In the genomic region with DNA sequence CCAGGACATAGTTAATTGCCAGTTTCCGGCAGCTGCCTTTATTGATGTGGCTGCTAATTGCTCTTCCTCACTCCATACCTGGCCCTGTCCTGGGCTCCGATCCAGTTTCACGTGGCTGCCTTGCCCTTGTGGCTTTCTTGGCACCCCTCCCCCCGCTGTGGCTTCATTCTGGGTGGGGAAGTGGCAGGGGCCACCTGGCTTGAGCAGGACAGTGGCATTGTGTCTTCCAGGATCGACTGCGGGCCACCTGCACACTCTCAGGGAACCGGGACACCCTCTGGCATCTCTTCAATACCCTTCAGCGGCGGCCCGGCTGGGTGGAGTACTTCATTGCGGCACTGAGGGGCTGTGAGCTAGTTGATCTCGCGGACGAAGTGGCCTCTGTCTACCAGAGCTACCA, we compare ENCODE assay signal across 21 cellular contexts. TPM values are rescaled to one million over a fixed set of nuclear protein-coding genes. Genes with fewer than 3 reads are reported as not detected.
A peak's percentile ranks its signal among the peaks of the same experiment; 100 is the strongest.
DNase-seq lines count a peak whose midpoint lies in the region; ATAC-seq and TF ChIP-seq lines count a peak whose summit lies in the region.
"Had no signal": no experiment of that assay in that cellular context is flagged by ENCODE, and none has a peak within 500 bp of the region (broad histone marks: within the 10 kb centered on the region; RNA-seq: fewer than 3 reads in every experiment).

No MANE protein-coding gene starts in this region.

- H3K4me3 ChIP-seq in BLaER1 (no peak overlapping the region), body of pancreas (no peak overlapping the region)
- H3K4me3 ChIP-seq: MG63, right atrium auricular region, vagina had no signal

- H3K4me3 Mint-ChIP-seq in T-helper 17 cell (no peak overlapping the region), CD14-positive monocyte (no peak overlapping the region)
- H3K4me3 Mint-ChIP-seq: effector memory CD8-positive, alpha-beta T cell; natural killer cell had no signal

- H3K4me1 Mint-ChIP-seq in T-helper 17 cell, result peaks cover 10% of the 10 kb centered on the region
- H3K4me1 Mint-ChIP-seq in CD14-positive monocyte, result peaks cover 20% of the 10 kb centered on the region

- no peak for TF ChIP-seq POLR2A in body of pancreas (IDR thresholded peaks at IDR 0.05)

- H3K36me3 ChIP-seq in BLaER1 (peaks cover 81% of the 10 kb centered on the region), body of pancreas (replicated peaks in 1 of 2; ENCODE audit: insufficient read depth in 1 of 2, low read depth in 2 of 2) (peaks cover 12 to 24% of the 10 kb centered on the region in 2 donors)

- H3K9ac ChIP-seq in BLaER1, result peak overlapping the region; percentile 27; the same call in 1 of the 2 replicates

- ATAC-seq in T-helper 17 cell, result no peak
- ATAC-seq in HG03025 (IDR thresholded peaks at IDR 0.05; ENCODE audit: low FRiP score, unreplicated experiment), result no peak
- ATAC-seq in body of pancreas, result no peak
- ATAC-seq in Right ventricle myocardium superior (ENCODE audit: poor library complexity), result no peak
- ATAC-seq: effector memory CD8-positive, alpha-beta T cell; natural killer cell; SK-N-SH treated with all-trans-retinoic acid at 6 μM for 48 hours had no signal

- WGBS in body of pancreas, 2 donors, result 78 to 88% methylated on average over 9 to 14 of the region's 14 CpGs

- H3K27me3 Mint-ChIP-seq in T-helper 17 cell (no peaks in the 10 kb centered on the region), CD14-positive monocyte (ENCODE audit: low read depth in 3 of 3) (peaks cover 0 to 4% (median 2%) of the 10 kb centered on the region in 3 donors)
- H3K27me3 Mint-ChIP-seq: effector memory CD8-positive, alpha-beta T cell had no signal

- H3K27ac Mint-ChIP-seq in T-helper 17 cell (peak overlapping the region; percentile 29), CD14-positive monocyte (peak overlapping the region in 1 of 7 donors; percentile 3)
- H3K27ac Mint-ChIP-seq: effector memory CD8-positive, alpha-beta T cell had no signal

- intact Hi-C loops in CD14-positive monocyte (cut with micrococcal nuclease) (loop anchor here (2.0 to 5.0 kb wide), 2 partner anchors 180 to 181 kb away; no protein-coding TSS in a partner anchor), body of pancreas (cut with DNase I) (loop anchor here (10.0 kb wide), 2 partner anchors 73 to 183 kb away; partner anchors contain the start of genes CENPB and SPEF1), Right ventricle myocardium superior (cut with DNase I) (no loop called here)

- no peak overlapping the region for H3K4me2 ChIP-seq in BLaER1

- H4K20me1 ChIP-seq in BLaER1, result peaks cover 46% of the 10 kb centered on the region

- TF ChIP-seq CTCF in CD14-positive monocyte (IDR thresholded peaks at IDR 0.05), result no peak
- TF ChIP-seq CTCF in body of pancreas (IDR thresholded peaks at IDR 0.05), result no peak

- H3K27ac ChIP-seq in BLaER1 (peak overlapping the region; percentile 53), body of pancreas (no peak overlapping the region)
- H3K27ac ChIP-seq: right atrium auricular region, vagina had no signal

- H3K27me3 ChIP-seq in BLaER1 (no peaks in the 10 kb centered on the region), body of pancreas (no peaks in the 10 kb centered on the region)
- H3K27me3 ChIP-seq: MG63, right atrium auricular region, vagina had no signal

- DNase-seq in G401 (ENCODE audit: low spot score), result peak; percentile 58
- peak; percentile 78 for DNase-seq in NCI-H2107 treated with DMSO at 0.1 percent for 48 hours (lab: John Stamatoyannopoulos, UW; ENCODE audit: unreplicated experiment)
- no peak for DNase-seq in T-helper 17 cell
- no peak for DNase-seq in CD14-positive monocyte (ENCODE audit: low spot score)
- DNase-seq in body of pancreas, result no peak
- DNase-seq in Right ventricle myocardium superior, result no peak
- DNase-seq: activated naive CD4-positive, alpha-beta T cell treated with anti-CD3 and anti-CD28 coated beads, Interleukin-2, amount 50 U/mL, for 16 hours; activated T-cell treated with anti-CD3 and anti-CD28 coated beads, Interleukin-2, amount 50 U/mL, for 48 hours; DMS53; effector memory CD8-positive, alpha-beta T cell; GOT3; kidney glomerular epithelial cell; mesendoderm; MG63; natural killer cell; T1000 had no signal

- H3K9me3 ChIP-seq in BLaER1, result peaks cover 10% of the 10 kb centered on the region
- no peaks in the 10 kb centered on the region for H3K9me3 ChIP-seq in T-helper 17 cell (ENCODE audit: control insufficient read depth, low read length, poor library complexity, severe bottlenecking)
- no peaks in the 10 kb centered on the region for H3K9me3 ChIP-seq in body of pancreas
- H3K9me3 ChIP-seq: MG63, right atrium auricular region, vagina had no signal

- in situ Hi-C loops in G401 (cut with HindIII; ENCODE audit: low sequenced_read_pairs), result no loop called here

- H3K4me1 ChIP-seq in BLaER1 (peaks cover 13% of the 10 kb centered on the region), body of pancreas (no peaks in the 10 kb centered on the region)
- H3K4me1 ChIP-seq: right atrium auricular region had no signal

- H3K36me3 Mint-ChIP-seq in T-helper 17 cell (ENCODE audit: low read depth) (peaks cover 10% of the 10 kb centered on the region), CD14-positive monocyte (peaks cover 50 to 76% of the 10 kb centered on the region in 2 donors)

- peaks cover 0 to 10% (median 6%) of the 10 kb centered on the region in 7 donors for H3K9me3 Mint-ChIP-seq in CD14-positive monocyte
- H3K9me3 Mint-ChIP-seq: effector memory CD8-positive, alpha-beta T cell; natural killer cell had no signal

RNA-seq across cellular contexts. Expression of gene MAVS, which starts 10.8 kb away (rescaled TPM):
- 14.1 and 16.3 TPM in 2 replicates for total RNA-seq in G401 (2014; rRNA removed; shearing (Covaris generic))
- total RNA-seq in T-helper 17 cell (10 to 100 TPM; 20.1 to 21.1 TPM), body of pancreas (10 to 100 TPM; 21.5 to 24.4 TPM), Right ventricle myocardium superior (35.7 TPM)
- 1 to 10 TPM; 1.8 to 3.2 TPM for polyA plus RNA-seq in CD14-positive monocyte

RNA-seq across cellular contexts. Expression of gene PANK2, which starts 31.8 kb away (rescaled TPM):
- 58.6 and 65.2 TPM in 2 replicates for total RNA-seq in G401 (2014; rRNA removed; shearing (Covaris generic))
- 10 to 100 TPM; 47.2 to 53.0 TPM for total RNA-seq in T-helper 17 cell
- 10 to 100 TPM; 48.0 to 65.7 TPM for polyA plus RNA-seq in CD14-positive monocyte
- total RNA-seq in body of pancreas, result 10 to 100 TPM; 17.9 to 21.8 TPM
- total RNA-seq in Right ventricle myocardium superior, result 15.9 TPM

RNA-seq across cellular contexts. Expression of gene AP5S1, which starts 37.1 kb away (rescaled TPM):
- total RNA-seq in G401 (2014; rRNA removed; shearing (Covaris generic)), result 9.8 and 17.8 TPM in 2 replicates
- total RNA-seq in T-helper 17 cell (10 to 100 TPM; 11.3 to 11.9 TPM), body of pancreas (1 to 10 TPM; 4.9 to 5.3 TPM), Right ventricle myocardium superior (11.0 TPM)
- 10 to 100 TPM in 1 of 2 donors, 1 to 10 TPM in 1; 8.6 to 10.8 TPM for polyA plus RNA-seq in CD14-positive monocyte

Comparison
In these comparisons a context has a peak if more than half of its experiments do, and no peak if none do; other contexts are left out.
1. DNase-seq: peak in G401 (single experiment) and NCI-H2107 treated with DMSO at 0.1 percent for 48 hours (single experiment); none in T-helper 17 cell (0 of 3), CD14-positive monocyte (single experiment), body of pancreas (0 of 4) and Right ventricle myocardium superior (single experiment).